ENCODE assay signal across 8 cellular contexts in genomic region chr4:169757575-169758184, GRCh38. TPM values are rescaled to one million over a fixed set of nuclear protein-coding genes. Genes with fewer than 3 reads are reported as not detected.
DNase-seq lines count a peak whose midpoint lies in the region; ATAC-seq and TF ChIP-seq lines count a peak whose summit lies in the region.

TSS of gene HPF1 (minus strand) at chr4:169757944. CDS start at chr4:169757877, 67 bp downstream.

- H3K4me1 ChIP-seq in ascending aorta (peaks cover 0 to 13% of the 10 kb centered on the region in 2 donors), right atrium auricular region (peaks cover 0 to 14% of the 10 kb centered on the region in 2 donors), vagina (peaks cover 23% of the 10 kb centered on the region)

- peaks cover 13% of the 10 kb centered on the region for H3K27me3 Mint-ChIP-seq in T-helper 2 cell treated with Interferon-gamma antibody and Interleukin-4, amounts not matched to agents 5 μg/mL and 100 μg/mL, for 36 hours (ENCODE audit: low read depth)

- peak within 1 kb of the TSS; percentile 40 to 68 for H3K27ac ChIP-seq in ascending aorta
- H3K27ac ChIP-seq in right atrium auricular region: peak within 1 kb of the TSS; percentile 51 to 70
- peak within 1 kb of the TSS; percentile 72 for H3K27ac ChIP-seq in vagina

- H3K36me3 ChIP-seq in ascending aorta (peaks cover 6 to 7% of the 10 kb centered on the region in 2 donors), right atrium auricular region (peaks cover 9% of the 10 kb centered on the region), vagina (no peaks in the 10 kb centered on the region)

- intact Hi-C loops in ascending aorta (cut with DNase I): loop anchor here (1.0 to 5.0 kb wide), 3 partner anchors 95 to 270 kb away; partner anchors contain the start of genes MFAP3L and NEK1
- intact Hi-C loops in vagina (cut with DNase I): no loop called here

- H3K27me3 ChIP-seq in ascending aorta: no peaks in the 10 kb centered on the region
- H3K27me3 ChIP-seq in right atrium auricular region: no peaks in the 10 kb centered on the region
- no peaks in the 10 kb centered on the region for H3K27me3 ChIP-seq in vagina

- TF ChIP-seq POLR2A in vagina (IDR thresholded peaks at IDR 0.05): peak in 1 of 2 donors; percentile 37

- peak within 1 kb of the TSS; percentile 89 for H3K4me3 Mint-ChIP-seq in T-helper 2 cell treated with Interferon-gamma antibody and Interleukin-4, amounts not matched to agents 5 μg/mL and 100 μg/mL, for 36 hours

- TF ChIP-seq CTCF in ascending aorta (IDR thresholded peaks at IDR 0.05) (no peak), right atrium auricular region (IDR thresholded peaks at IDR 0.05) (peak in 1 of 2 donors; percentile 43), vagina (IDR thresholded peaks at IDR 0.05) (peak in 1 of 3 experiments; percentile 2)

- peak; percentile 85 for ATAC-seq in GM18499 (IDR thresholded peaks at IDR 0.05; ENCODE audit: insufficient read depth, unreplicated experiment)
- peak; percentile 93 for ATAC-seq in HG02938 (IDR thresholded peaks at IDR 0.05; ENCODE audit: unreplicated experiment)

- peaks cover 33% of the 10 kb centered on the region for H3K4me1 Mint-ChIP-seq in T-helper 2 cell treated with Interferon-gamma antibody and Interleukin-4, amounts not matched to agents 5 μg/mL and 100 μg/mL, for 36 hours (ENCODE audit: low read depth)

- H3K27ac Mint-ChIP-seq in T-helper 2 cell treated with Interferon-gamma antibody and Interleukin-4, amounts not matched to agents 5 μg/mL and 100 μg/mL, for 36 hours: peak within 1 kb of the TSS; percentile 9

- H3K9me3 ChIP-seq in ascending aorta (no peaks in the 10 kb centered on the region), right atrium auricular region (no peaks in the 10 kb centered on the region), vagina (no peaks in the 10 kb centered on the region)

- peaks cover 4% of the 10 kb centered on the region for H3K36me3 Mint-ChIP-seq in T-helper 2 cell treated with Interferon-gamma antibody and Interleukin-4, amounts not matched to agents 5 μg/mL and 100 μg/mL, for 36 hours (ENCODE audit: low read depth)

- H3K4me3 ChIP-seq in ascending aorta: peak within 1 kb of the TSS; percentile 65 to 91
- H3K4me3 ChIP-seq in right atrium auricular region: peak within 1 kb of the TSS; percentile 72 to 73
- peak within 1 kb of the TSS; percentile 48 to 92 for H3K4me3 ChIP-seq in vagina

- H3K9me3 Mint-ChIP-seq in T-helper 2 cell treated with Interferon-gamma antibody and Interleukin-4, amounts not matched to agents 5 μg/mL and 100 μg/mL, for 36 hours: no peaks in the 10 kb centered on the region

- DNase-seq in NCI-H187 (lab: John Stamatoyannopoulos, UW) (peak; percentile 33 to 79), ascending aorta (ENCODE audit: low spot score in 2 of 2) (peak; percentile 76 to 96), right atrium auricular region (ENCODE audit: low spot score) (peak; percentile 92), putamen (ENCODE audit: low spot score) (peak; percentile 89), vagina (ENCODE audit: extremely low spot score in 2 of 2) (no peak)
- DNase-seq in T-helper 2 cell treated with Interferon-gamma antibody and Interleukin-4, amounts not matched to agents 5 μg/mL and 100 μg/mL, for 36 hours (ENCODE audit: low spot score): peak; percentile 93

RNA-seq across cellular contexts. Expression of gene HPF1, which starts in this region (rescaled TPM):
- total RNA-seq in ascending aorta: 0.53 TPM
- total RNA-seq in right atrium auricular region: 10 to 100 TPM; 25.7 to 31.3 TPM
- total RNA-seq in vagina: 15.2 TPM

Comparison
In these comparisons a context has a peak if more than half of its experiments do, and no peak if none do; other contexts are left out.
1. RNA of gene HPF1 (total RNA-seq): 25.7 to 31.3 TPM in right atrium auricular region and 15.2 TPM in vagina (single experiment); 0.53 TPM in ascending aorta (single experiment); every median in the first group is over 10 times any median in the second.
2. Peak in DNase-seq, H3K4me3 ChIP-seq and H3K27ac ChIP-seq in ascending aorta; RNA of the gene not detected or under 1 TPM.
3. DNase-seq: peak in NCI-H187 (2 of 2), T-helper 2 cell treated with Interferon-gamma antibody and Interleukin-4, amounts not matched to agents 5 μg/mL and 100 μg/mL, for 36 hours (single experiment), right atrium auricular region (single experiment) and putamen (single experiment); none in vagina (0 of 2).
4. Peak in every context shown above with its lines, with median percentiles within 50 percentile points of each other: H3K27ac ChIP-seq and H3K4me3 ChIP-seq.